In the genomic region with DNA sequence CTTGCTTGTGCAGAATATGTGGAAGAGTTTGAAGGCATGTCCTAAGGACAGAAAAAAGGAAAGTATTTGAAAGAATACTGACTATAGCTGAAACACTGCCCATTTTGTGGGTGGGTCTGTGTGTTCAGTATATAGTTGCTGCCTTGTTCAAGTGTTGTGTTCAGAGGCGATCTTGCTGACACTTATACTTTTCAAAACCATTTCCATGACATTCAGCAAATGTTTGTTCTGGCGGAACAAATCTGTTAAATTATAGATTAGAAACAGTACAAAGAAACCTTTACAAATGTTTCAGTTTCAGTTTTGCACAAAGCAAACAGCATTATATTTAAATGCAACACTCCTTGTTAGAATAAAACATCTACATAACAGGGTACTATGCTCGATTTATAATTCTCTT, we compare ENCODE assay signal across 24 cellular contexts.
"Had no signal": no experiment of that assay in that cellular context is flagged by ENCODE, and none has a peak within 500 bp of the region (broad histone marks: within the 10 kb centered on the region; RNA-seq: fewer than 3 reads in every experiment).

No MANE protein-coding gene starts in this region.

- H3K4me3 Mint-ChIP-seq: natural killer cell treated with Interleukin-12 subunit alpha and Interleukin-12 subunit beta and Interleukin-15 and Interleukin-18, amount 100 ng/mL, for 72 hours; stimulated activated effector memory CD8-positive, alpha-beta T cell treated with anti-CD3 and anti-CD28 coated beads, Interleukin-12 subunit alpha, Interleukin-12 subunit beta, amount 100 ng/mL, for 72 hours; type B pancreatic cell had no signal

- H3K36me3 ChIP-seq: esophagus muscularis mucosa, gastroesophageal sphincter, pancreas, right lobe of liver, suprapubic skin, thyroid gland had no signal

- H3K4me1 ChIP-seq: esophagus muscularis mucosa, gastroesophageal sphincter, pancreas, right lobe of liver, suprapubic skin, thyroid gland had no signal

- H3K9me3 Mint-ChIP-seq: type B pancreatic cell had no signal

- H3K4me1 Mint-ChIP-seq: stimulated activated effector memory CD8-positive, alpha-beta T cell treated with anti-CD3 and anti-CD28 coated beads, Interleukin-12 subunit alpha, Interleukin-12 subunit beta, amount 100 ng/mL, for 72 hours had no signal

- FAIRE-seq: pancreas, urothelium cell line had no signal

- H3K27me3 ChIP-seq: esophagus muscularis mucosa, gastroesophageal sphincter, pancreas, right lobe of liver, suprapubic skin, thyroid gland had no signal

- H3K27ac ChIP-seq: epithelial cell of prostate, esophagus muscularis mucosa, gastroesophageal sphincter, pancreas, right lobe of liver, suprapubic skin, thyroid gland had no signal

- H3K36me3 Mint-ChIP-seq: stimulated activated effector memory CD8-positive, alpha-beta T cell treated with anti-CD3 and anti-CD28 coated beads, Interleukin-12 subunit alpha, Interleukin-12 subunit beta, amount 100 ng/mL, for 72 hours; type B pancreatic cell had no signal

- H3K27me3 Mint-ChIP-seq: natural killer cell treated with Interleukin-12 subunit alpha and Interleukin-12 subunit beta and Interleukin-15 and Interleukin-18, amount 100 ng/mL, for 72 hours; progenitor cell of endocrine pancreas; type B pancreatic cell had no signal

- H3K9me3 ChIP-seq: esophagus muscularis mucosa, gastroesophageal sphincter, pancreas, right lobe of liver, suprapubic skin, thyroid gland had no signal

- ATAC-seq: gastroesophageal sphincter; left colon; left ventricle myocardium superior; natural killer cell treated with Interleukin-12 subunit alpha and Interleukin-12 subunit beta and Interleukin-15 and Interleukin-18, amount 100 ng/mL, for 72 hours; right lobe of liver; stimulated activated effector memory CD8-positive, alpha-beta T cell treated with anti-CD3 and anti-CD28 coated beads, Interleukin-12 subunit alpha, Interleukin-12 subunit beta, amount 100 ng/mL, for 72 hours; stimulated activated naive CD8-positive, alpha-beta T cell treated with anti-CD3 and anti-CD28 coated beads, Interleukin-15, Interleukin-2, amounts not matched to agents 100 U/mL and 50 U/mL, for 24 hours had no signal

- H3K4me3 ChIP-seq: esophagus muscularis mucosa, gastroesophageal sphincter, lung, pancreas, right lobe of liver, suprapubic skin, thyroid gland had no signal

- DNase-seq: effector memory CD4-positive, alpha-beta T cell; head of caudate nucleus; hippocampal formation; left colon; left ventricle myocardium superior; mesenchymal stem cell; midbrain; occipital lobe; pancreas; right lobe of liver; stimulated activated CD4-positive, alpha-beta T cell treated with anti-CD3 and anti-CD28 coated beads, Interleukin-4, amount 100 ng/mL, for 1 hour; stimulated activated CD8-positive, alpha-beta memory T cell treated with anti-CD3 and anti-CD28 coated beads, Interleukin-4, amount 100 ng/mL, for 48 hours; stimulated activated naive CD8-positive, alpha-beta T cell treated with anti-CD3 and anti-CD28 coated beads, Interleukin-15, Interleukin-2, amounts not matched to agents 100 U/mL and 50 U/mL, for 24 hours; thyroid gland had no signal

- H3K27ac Mint-ChIP-seq: natural killer cell treated with Interleukin-12 subunit alpha and Interleukin-12 subunit beta and Interleukin-15 and Interleukin-18, amount 100 ng/mL, for 72 hours; progenitor cell of endocrine pancreas; stimulated activated effector memory CD8-positive, alpha-beta T cell treated with anti-CD3 and anti-CD28 coated beads, Interleukin-12 subunit alpha, Interleukin-12 subunit beta, amount 100 ng/mL, for 72 hours; type B pancreatic cell had no signal
